ENCODE assay signal across 27 cellular contexts in the genomic region with DNA sequence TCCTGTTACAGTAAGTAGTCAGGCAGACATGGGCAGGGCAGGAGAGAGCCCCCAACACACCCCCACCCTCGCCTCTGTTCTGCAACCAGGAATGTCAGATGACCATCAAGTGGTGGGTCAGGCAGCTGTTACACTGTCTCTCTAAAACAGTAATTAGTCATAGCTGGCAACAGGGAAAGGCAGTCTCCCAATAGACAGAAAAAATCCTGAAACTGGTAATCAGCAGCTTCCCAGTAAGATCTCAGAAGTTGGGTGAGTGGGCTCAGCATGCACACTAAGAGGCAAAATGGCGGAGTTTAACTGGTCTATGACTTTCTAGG.
"Had no signal": no experiment of that assay in that cellular context is flagged by ENCODE, and none has a peak within 500 bp of the region (broad histone marks: within the 10 kb centered on the region; RNA-seq: fewer than 3 reads in every experiment).

No MANE protein-coding gene starts in this region.

- H3K27ac ChIP-seq: epithelial cell of prostate, esophagus muscularis mucosa, foreskin keratinocyte, heart right ventricle, lower lobe of right lung, parathyroid adenoma, prostate gland, right lobe of liver, skin epidermis, stomach, thoracic aorta, transverse colon had no signal

- ATAC-seq: effector memory CD8-positive, alpha-beta T cell; foreskin keratinocyte; heart right ventricle; left lobe of liver; right lobe of liver had no signal

- FAIRE-seq: colon, islet of Langerhans had no signal

- H3K4me1 ChIP-seq: esophagus muscularis mucosa, heart right ventricle, lower lobe of right lung, parathyroid adenoma, prostate gland, right lobe of liver, transverse colon had no signal

- H3K9ac ChIP-seq: parathyroid adenoma had no signal

- DNase-seq: effector memory CD8-positive, alpha-beta T cell; foreskin keratinocyte; heart right ventricle; hypothalamus; kidney glomerular epithelial cell; lower lobe of right lung; naive B cell; retina; right lobe of liver; stimulated activated CD4-positive, alpha-beta T cell treated with anti-CD3 and anti-CD28 coated beads, Interleukin-2, amount 100 ng/mL, for 24 hours; stimulated activated naive CD4-positive, alpha-beta T cell; stomach; substantia nigra; transverse colon had no signal

- H3K79me2 ChIP-seq: parathyroid adenoma had no signal

- H3K9me3 ChIP-seq: prostate gland, right lobe of liver, thoracic aorta, transverse colon had no signal

- H2AFZ ChIP-seq: parathyroid adenoma had no signal

- H3K27ac Mint-ChIP-seq: dendritic cell treated with granulocyte-macrophage colony-stimulating factor and Interleukin-4, amounts not matched to agents 40 ng/mL and 50 ng/mL, for 4 days; effector memory CD8-positive, alpha-beta T cell; memory B cell; mesothelial cell of epicardium; nephron had no signal

- H3K4me3 ChIP-seq: esophagus muscularis mucosa, heart right ventricle, lower lobe of right lung, prostate gland, right lobe of liver, skin epidermis, stomach, thoracic aorta, transverse colon had no signal

- H3K27me3 ChIP-seq: right lobe of liver, stomach had no signal

- H3K27me3 Mint-ChIP-seq: naive B cell had no signal

- H3K36me3 ChIP-seq: esophagus muscularis mucosa, heart right ventricle, lower lobe of right lung, prostate gland, right lobe of liver, stomach, thoracic aorta, transverse colon had no signal

- H3K4me3 Mint-ChIP-seq: dendritic cell treated with granulocyte-macrophage colony-stimulating factor and Interleukin-4, amounts not matched to agents 40 ng/mL and 50 ng/mL, for 4 days; effector memory CD8-positive, alpha-beta T cell; memory B cell; mesothelial cell of epicardium; naive B cell; nephron had no signal

- H3K9me3 Mint-ChIP-seq: dendritic cell treated with granulocyte-macrophage colony-stimulating factor and Interleukin-4, amounts not matched to agents 40 ng/mL and 50 ng/mL, for 4 days had no signal
